Comparison of ENCODE assay signal across 1 cellular context in genomic region chr1:161612322-161613141, GRCh38.
A peak's percentile ranks its signal among the peaks of the same experiment; 100 is the strongest.
TF ChIP-seq lines count a peak whose summit lies in the region.

No MANE protein-coding gene starts in this region.

TF ChIP-seq in HEK293, 187 proteins besides CTCF, POLR2A, EP300 and RAD21 (continued from another document and continues in another):
- peak; percentile 59; the same call in 1 of the 2 replicates for TF ChIP-seq ZBTB44 (tag by site-specific recombination; IDR thresholded peaks at IDR 0.05)
- TF ChIP-seq PRDM10 (tag by site-specific recombination; IDR thresholded peaks at IDR 0.05): peak; percentile 50; the same call in 1 of the 2 replicates
- TF ChIP-seq ZNF610 (tag by site-specific recombination; IDR thresholded peaks at IDR 0.05; ENCODE audit: borderline replicate concordance): peak; percentile 57; the same call in 1 of the 2 replicates
- peak; percentile 89; the same call in 1 of the 2 replicates for TF ChIP-seq ZNF391 (tag by site-specific recombination; IDR thresholded peaks at IDR 0.05; ENCODE audit: borderline replicate concordance, low read depth)
- 0 out of 2 replicates have a peak, but pooled peaks have one; percentile 30 for TF ChIP-seq ZBTB21 (tag by site-specific recombination; IDR thresholded peaks at IDR 0.05)
- TF ChIP-seq PRDM4 (tag by site-specific recombination; IDR thresholded peaks at IDR 0.05): peak; percentile 35; the same call in 1 of the 2 replicates
- peak; percentile 66; the same call in 1 of the 2 replicates for TF ChIP-seq ZFP37 (tag by site-specific recombination; IDR thresholded peaks at IDR 0.05)
- TF ChIP-seq ZNF518A (tag by site-specific recombination; conservative IDR thresholded peaks at IDR 0.05; ENCODE audit: low read depth): 0 out of 2 replicates have a peak, but pooled peaks have one; percentile 18
- 0 out of 2 replicates have a peak, but pooled peaks have one; percentile 52 for TF ChIP-seq ZNF324 (tag by site-specific recombination; IDR thresholded peaks at IDR 0.05)
- TF ChIP-seq PRDM1 (tag by site-specific recombination; IDR thresholded peaks at IDR 0.05): peak; percentile 73
- peak; percentile 68; the same call in 1 of the 2 replicates for TF ChIP-seq ZNF558 (tag by site-specific recombination; IDR thresholded peaks at IDR 0.05)
- peak; percentile 44; the same call in 1 of the 2 replicates for TF ChIP-seq KLF16 (tag by site-specific recombination; IDR thresholded peaks at IDR 0.05)
- TF ChIP-seq TSHZ1 (tag by site-specific recombination; IDR thresholded peaks at IDR 0.05; ENCODE audit: borderline replicate concordance): peak; percentile 20; the same call in 1 of the 2 replicates
- TF ChIP-seq FEZF1 (tag by site-specific recombination; IDR thresholded peaks at IDR 0.05): 0 out of 2 replicates have a peak, but pooled peaks have one; percentile 22
- peak; percentile 48; the same call in 1 of the 2 replicates for TF ChIP-seq KLF10 (tag by site-specific recombination; IDR thresholded peaks at IDR 0.05)
- TF ChIP-seq KLF8 (tag by site-specific recombination; IDR thresholded peaks at IDR 0.05): 0 out of 2 replicates have a peak, but pooled peaks have one; percentile 58
- TF ChIP-seq ZNF76 (tag by site-specific recombination; IDR thresholded peaks at IDR 0.05; ENCODE audit: borderline replicate concordance, low read depth): peak; percentile 49; the same call in 1 of the 2 replicates
- TF ChIP-seq ZEB2 (tag by site-specific recombination; IDR thresholded peaks at IDR 0.05): peak; percentile 81
- peak; percentile 34; the same call in 1 of the 2 replicates for TF ChIP-seq YY1 (tag by site-specific recombination; IDR thresholded peaks at IDR 0.05)
- peak; percentile 65 for TF ChIP-seq SP7 (tag by site-specific recombination; IDR thresholded peaks at IDR 0.05)
- TF ChIP-seq ZNF600 (tag by site-specific recombination; IDR thresholded peaks at IDR 0.05): peak; percentile 85
- 0 out of 2 replicates have a peak, but pooled peaks have one; percentile 19 for TF ChIP-seq ZBTB11 (tag by site-specific recombination; conservative IDR thresholded peaks at IDR 0.05; ENCODE audit: low read depth)
- peak; percentile 84 for TF ChIP-seq ZNF639 (tag by site-specific recombination; IDR thresholded peaks at IDR 0.05)
- TF ChIP-seq ZNF350 (tag by site-specific recombination; IDR thresholded peaks at IDR 0.05): peak; percentile 87
- peak; percentile 88 for TF ChIP-seq ZNF2 (tag by site-specific recombination; IDR thresholded peaks at IDR 0.05)
- peak; percentile 79 for TF ChIP-seq ZNF366 (tag by site-specific recombination; conservative IDR thresholded peaks at IDR 0.05)
- TF ChIP-seq ZFP69B (tag by site-specific recombination; IDR thresholded peaks at IDR 0.05): peak; percentile 67; the same call in 1 of the 2 replicates
- TF ChIP-seq ZBTB6 (tag by site-specific recombination; IDR thresholded peaks at IDR 0.05): 0 out of 2 replicates have a peak, but pooled peaks have one; percentile 40
- TF ChIP-seq ZNF501 (tag by site-specific recombination; IDR thresholded peaks at IDR 0.05): peak; percentile 70; the same call in 1 of the 2 replicates
- TF ChIP-seq SP2 (tag by site-specific recombination; IDR thresholded peaks at IDR 0.05): peak; percentile 53
